ENCODE assay signal across 1 cellular context in the genomic region with DNA sequence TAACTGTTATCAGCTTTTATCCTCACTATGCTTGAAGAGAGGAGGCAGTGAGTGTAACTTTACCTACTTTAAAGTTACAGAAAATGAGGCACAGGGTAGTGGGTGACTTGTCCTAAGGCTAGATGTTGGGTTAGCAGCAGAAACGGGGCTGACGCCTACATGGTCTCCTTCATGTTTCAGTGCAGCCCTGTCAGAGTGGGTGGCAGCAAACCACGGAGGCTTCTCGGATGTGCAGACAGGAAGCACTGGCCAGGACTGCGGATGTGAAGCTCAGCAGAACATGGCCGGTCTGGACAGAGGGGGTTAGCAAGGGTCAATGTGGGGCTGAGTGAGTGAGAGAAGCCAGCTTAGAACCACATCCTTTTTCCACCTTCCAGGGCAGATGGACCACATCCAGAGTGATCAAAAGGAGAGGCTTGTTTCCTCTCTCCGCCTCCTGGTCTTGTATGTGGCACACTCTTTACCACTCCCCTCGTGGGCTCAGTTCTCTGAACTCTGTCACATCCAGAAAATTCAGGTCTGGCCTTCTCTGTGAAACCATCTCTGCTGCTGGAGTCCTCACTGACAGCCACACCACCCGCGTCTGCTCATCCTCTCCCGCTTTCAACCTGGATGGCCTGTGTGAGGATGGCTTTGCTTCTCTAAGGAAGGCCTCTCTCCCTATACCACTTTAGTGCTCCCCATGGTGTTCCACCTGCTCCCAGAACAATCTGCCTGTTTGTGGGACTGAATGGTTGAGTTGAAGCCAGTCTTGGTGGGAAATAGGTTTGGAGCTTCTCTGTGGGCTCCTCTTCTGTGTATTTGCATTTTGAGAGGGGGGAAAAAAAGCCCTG.
TF ChIP-seq lines count a peak whose summit lies in the region.

No MANE protein-coding gene starts in this region.

TF ChIP-seq in K562, 482 proteins besides CTCF, POLR2A, EP300 and RAD21 (continued from another document):
- 0 out of 2 replicates have a peak, but pooled peaks have one; percentile 18 for TF ChIP-seq ZBTB40 (IDR thresholded peaks at IDR 0.05)
- no peak for TF ChIP-seq ZBTB40 (CRISPR knock-in tag; IDR thresholded peaks at IDR 0.05)
- TF ChIP-seq GABPB1 (CRISPR knock-in tag; IDR thresholded peaks at IDR 0.05) = 0 out of 2 replicates have a peak, but pooled peaks have one; percentile 40
- TF ChIP-seq ZFX (CRISPR knock-in tag; IDR thresholded peaks at IDR 0.05) = 0 out of 2 replicates have a peak, but pooled peaks have one; percentile 26
- TF ChIP-seq YY1 (IDR thresholded peaks at IDR 0.05; ENCODE audit: borderline replicate concordance in 1 of 3, control insufficient read depth in 1 of 3, extremely low read depth in 1 of 3, insufficient read depth in 3 of 3, insufficient read length in 1 of 3, insufficient replicate concordance in 2 of 3, low read depth in 1 of 3, low read length in 2 of 3) = peak in 2 of 3 experiments; percentile 20 to 65
